In genomic region chr2:223999862-224000261, GRCh38 we compare ENCODE assay signal across 25 cellular contexts.
"Had no signal": no experiment of that assay in that cellular context is flagged by ENCODE, and none has a peak within 500 bp of the region (broad histone marks: within the 10 kb centered on the region; RNA-seq: fewer than 3 reads in every experiment).

No MANE protein-coding gene starts in this region.

- H3K4me3 ChIP-seq: coronary artery, esophagus squamous epithelium, lower lobe of right lung, prostate gland, sigmoid colon, skin epidermis, spleen, transverse colon, upper lobe of right lung, uterus had no signal

- H3K9me3 ChIP-seq: esophagus squamous epithelium, lower lobe of right lung, neutrophil, prostate gland, sigmoid colon, spleen, transverse colon, upper lobe of right lung, uterus had no signal

- H2AFZ ChIP-seq: parathyroid adenoma had no signal

- H3K27me3 ChIP-seq: esophagus squamous epithelium, sigmoid colon, spleen, transverse colon, upper lobe of right lung, uterus had no signal

- FAIRE-seq: endothelial cell of umbilical vein, keratinocyte had no signal

- H3K36me3 ChIP-seq: lower lobe of right lung, neutrophil, prostate gland, sigmoid colon, transverse colon, upper lobe of right lung, uterus had no signal

- H3K4me1 ChIP-seq: lower lobe of right lung, parathyroid adenoma, prostate gland, sigmoid colon, transverse colon, upper lobe of right lung had no signal

- ATAC-seq: left ventricle myocardium superior; natural killer cell; right cardiac atrium; stimulated activated memory B cell treated with anti-CD40 and anti-IgM and Interleukin-4, amounts not matched to agents 10 μg/mL and 1 μg/mL and 100 μg/mL, for 72 hours; stimulated activated naive CD8-positive, alpha-beta T cell treated with anti-CD3 and anti-CD28 coated beads, Interleukin-15, Interleukin-2, amounts not matched to agents 100 U/mL and 50 U/mL, for 24 hours; upper lobe of right lung had no signal

- H3K9ac ChIP-seq: parathyroid adenoma had no signal

- H3K79me2 ChIP-seq: parathyroid adenoma had no signal

- H3K27ac ChIP-seq: coronary artery, esophagus squamous epithelium, lower lobe of right lung, neutrophil, parathyroid adenoma, prostate gland, sigmoid colon, skin epidermis, spleen, transverse colon, upper lobe of right lung, uterus had no signal

- DNase-seq: dermis blood vessel endothelial cell; effector memory CD4-positive, alpha-beta T cell; erythroblast; esophagus squamous epithelium; foreskin melanocyte; left ventricle myocardium superior; lower lobe of right lung; natural killer cell; right cardiac atrium; sigmoid colon; spleen; stimulated activated CD4-positive, alpha-beta T cell treated with anti-CD3 and anti-CD28 coated beads, Interleukin-4, amount 100 ng/mL, for 4 hours; stimulated activated naive CD8-positive, alpha-beta T cell treated with anti-CD3 and anti-CD28 coated beads, Interleukin-15, Interleukin-2, amounts not matched to agents 100 U/mL and 50 U/mL, for 24 hours; substantia nigra; transverse colon; upper lobe of right lung; uterus had no signal
